9 cellular contexts compared by ENCODE assay signal in genomic region chr4:80610845-80611244, GRCh38.
DNase-seq lines count a peak whose midpoint lies in the region; ATAC-seq and TF ChIP-seq lines count a peak whose summit lies in the region.
"Had no signal": no experiment of that assay in that cellular context is flagged by ENCODE, and none has a peak within 500 bp of the region (broad histone marks: within the 10 kb centered on the region; RNA-seq: fewer than 3 reads in every experiment).

No MANE protein-coding gene starts in this region.

- H3K36me3 ChIP-seq in uterus (no peaks in the 10 kb centered on the region), prostate gland (no peaks in the 10 kb centered on the region)

- no peaks in the 10 kb centered on the region for H3K9me3 ChIP-seq in uterus
- H3K9me3 ChIP-seq in prostate gland, result no peaks in the 10 kb centered on the region

- H3K4me3 ChIP-seq in uterus (no peak overlapping the region), prostate gland (no peak overlapping the region)

- TF ChIP-seq CTCF in uterus (IDR thresholded peaks at IDR 0.05), result no peak
- no peak for TF ChIP-seq CTCF in prostate gland (IDR thresholded peaks at IDR 0.05)

- no peak overlapping the region for H3K27ac ChIP-seq in uterus
- no peak overlapping the region for H3K27ac ChIP-seq in prostate gland

- TF ChIP-seq POLR2A in uterus (IDR thresholded peaks at IDR 0.05) (no peak), prostate gland (IDR thresholded peaks at IDR 0.05) (no peak)

- H3K27me3 ChIP-seq in uterus, result no peaks in the 10 kb centered on the region
- no peaks in the 10 kb centered on the region for H3K27me3 ChIP-seq in prostate gland (replicated peaks; ENCODE audit: insufficient read depth)

- ATAC-seq in GM19324 (IDR thresholded peaks at IDR 0.05; ENCODE audit: low FRiP score, unreplicated experiment) (peak; percentile 89), HG03097 (IDR thresholded peaks at IDR 0.05; ENCODE audit: low FRiP score, unreplicated experiment) (peak; percentile 82)

- H3K4me1 ChIP-seq in uterus (no peaks in the 10 kb centered on the region), prostate gland (replicated peaks) (no peaks in the 10 kb centered on the region)

- 12% methylated on average over 2 of the region's 2 CpGs for WGBS in prostate gland

- intact Hi-C loops in uterus (cut with DNase I; ENCODE audit: low total_unique reads), result no loop called here
- intact Hi-C loops in prostate gland (cut with DNase I), result no loop called here

- DNase-seq in AG08396 (ENCODE audit: low spot score), result peak; percentile 5
- peak; percentile 63 for DNase-seq in SW480 (ENCODE audit: low spot score)
- no peak for DNase-seq in uterus
- no peak for DNase-seq in NCI-H446 treated with DMSO at 0.1 percent for 48 hours (lab: John Stamatoyannopoulos, UW)
- DNase-seq in NK-92 treated with Interleukin-12 subunit alpha and Interleukin-12 subunit beta, amount 100 ng/mL, for 24 hours (lab: John Stamatoyannopoulos, UW), result no peak
- no peak for DNase-seq in prostate gland (ENCODE audit: low spot score)
- DNase-seq: activated CD4-positive, alpha-beta T cell treated with anti-CD3 and anti-CD28 coated beads for 1 hour had no signal

Comparison
In these comparisons a context has a peak if more than half of its experiments do, and no peak if none do; other contexts are left out.
1. DNase-seq: peak in AG08396 (single experiment) and SW480 (single experiment); none in uterus (0 of 2), NCI-H446 treated with DMSO at 0.1 percent for 48 hours (single experiment), NK-92 treated with Interleukin-12 subunit alpha and Interleukin-12 subunit beta, amount 100 ng/mL, for 24 hours (single experiment) and prostate gland (single experiment).